Comparison of ENCODE assay signal across 8 cellular contexts in genomic region chr21:33968082-33968997, GRCh38. TPM values are rescaled to one million over a fixed set of nuclear protein-coding genes. Genes with fewer than 3 reads are reported as not detected.
DNase-seq lines count a peak whose midpoint lies in the region; ATAC-seq and TF ChIP-seq lines count a peak whose summit lies in the region.

No MANE protein-coding gene starts in this region.

- DNase-seq in COR-L47 (lab: John Stamatoyannopoulos, UW) (peak; percentile 10), HPDE6-E6E7 (ENCODE audit: extremely low spot score) (peak; percentile 81), left ventricle myocardium superior (no peak), NCI-H146 (lab: John Stamatoyannopoulos, UW) (no peak)
- DNase-seq in activated CD4-positive, alpha-beta memory T cell treated with anti-CD3 and anti-CD28 coated beads for 36 hours = peak; percentile 25
- no peak for DNase-seq in stimulated activated naive CD8-positive, alpha-beta T cell treated with anti-CD3 and anti-CD28 coated beads, Interleukin-15, amount 100 ng/mL, for 72 hours
- DNase-seq in central memory CD4-positive, alpha-beta T cell = no peak

- H3K36me3 Mint-ChIP-seq in activated CD4-positive, alpha-beta memory T cell treated with anti-CD3 and anti-CD28 coated beads for 36 hours = peaks cover 15% of the 10 kb centered on the region

- no peak overlapping the region for H3K27ac Mint-ChIP-seq in activated CD4-positive, alpha-beta memory T cell treated with anti-CD3 and anti-CD28 coated beads for 36 hours
- H3K27ac Mint-ChIP-seq in stimulated activated naive CD8-positive, alpha-beta T cell treated with anti-CD3 and anti-CD28 coated beads, Interleukin-15, amount 100 ng/mL, for 72 hours = peak overlapping the region in 1 of 2 donors; percentile 93

- TF ChIP-seq POLR2A in GM18505 (IDR thresholded peaks at IDR 0.05; ENCODE audit: borderline replicate concordance, extremely low read depth, insufficient read depth, insufficient read length) = no peak

- no peak overlapping the region for H3K4me3 Mint-ChIP-seq in activated CD4-positive, alpha-beta memory T cell treated with anti-CD3 and anti-CD28 coated beads for 36 hours
- peak overlapping the region; percentile 4 to 42 for H3K4me3 Mint-ChIP-seq in stimulated activated naive CD8-positive, alpha-beta T cell treated with anti-CD3 and anti-CD28 coated beads, Interleukin-15, amount 100 ng/mL, for 72 hours

- H3K9me3 Mint-ChIP-seq in activated CD4-positive, alpha-beta memory T cell treated with anti-CD3 and anti-CD28 coated beads for 36 hours = no peaks in the 10 kb centered on the region
- peaks cover 0 to 4% of the 10 kb centered on the region in 2 donors for H3K9me3 Mint-ChIP-seq in stimulated activated naive CD8-positive, alpha-beta T cell treated with anti-CD3 and anti-CD28 coated beads, Interleukin-15, amount 100 ng/mL, for 72 hours

- CTCF ChIA-PET in activated CD4-positive, alpha-beta memory T cell treated with anti-CD3 and anti-CD28 coated beads for 36 hours (lab: Charles Lee) = interaction anchor here (0.7 to 5.0 kb wide), 6 partner anchors 9 to 248 kb away, joined by 3 to 22 read pairs (median 5); no protein-coding TSS in a partner anchor

- intact Hi-C loops in activated CD4-positive, alpha-beta memory T cell treated with anti-CD3 and anti-CD28 coated beads for 36 hours (cut with micrococcal nuclease) = no loop called here
- intact Hi-C loops in left ventricle myocardium superior (cut with micrococcal nuclease) = no loop called here

- POLR2A ChIA-PET in activated CD4-positive, alpha-beta memory T cell treated with anti-CD3 and anti-CD28 coated beads for 36 hours (lab: Charles Lee) = interaction anchor here (0.6 to 0.9 kb wide), 3 partner anchors 19 to 105 kb away, joined by 3 to 7 read pairs (median 3); partner anchors contain the start of genes MRPS6 and SLC5A3

- ATAC-seq in left ventricle myocardium superior = peak; percentile 54
- ATAC-seq in stimulated activated naive CD8-positive, alpha-beta T cell treated with anti-CD3 and anti-CD28 coated beads, Interleukin-15, amount 100 ng/mL, for 72 hours = peak; percentile 82
- no peak for ATAC-seq in GM18505 (IDR thresholded peaks at IDR 0.05; ENCODE audit: unreplicated experiment)

- no peaks in the 10 kb centered on the region for H3K27me3 Mint-ChIP-seq in activated CD4-positive, alpha-beta memory T cell treated with anti-CD3 and anti-CD28 coated beads for 36 hours
- no peaks in the 10 kb centered on the region for H3K27me3 Mint-ChIP-seq in stimulated activated naive CD8-positive, alpha-beta T cell treated with anti-CD3 and anti-CD28 coated beads, Interleukin-15, amount 100 ng/mL, for 72 hours

- H3K4me1 Mint-ChIP-seq in activated CD4-positive, alpha-beta memory T cell treated with anti-CD3 and anti-CD28 coated beads for 36 hours (ENCODE audit: low read depth) = peaks cover 31% of the 10 kb centered on the region
- H3K4me1 Mint-ChIP-seq in stimulated activated naive CD8-positive, alpha-beta T cell treated with anti-CD3 and anti-CD28 coated beads, Interleukin-15, amount 100 ng/mL, for 72 hours = peaks cover 33% of the 10 kb centered on the region

RNA-seq across cellular contexts. Expression of gene ATP5PO, which starts 52.7 kb away (rescaled TPM):
- total RNA-seq in activated CD4-positive, alpha-beta memory T cell treated with anti-CD3 and anti-CD28 coated beads for 36 hours = 100 to 1,000 TPM; 208 to 210 TPM
- 850 TPM for total RNA-seq in left ventricle myocardium superior

Comparison
In these comparisons a context has a peak if more than half of its experiments do, and no peak if none do; other contexts are left out.
1. DNase-seq: peak in COR-L47 (single experiment), HPDE6-E6E7 (single experiment) and activated CD4-positive, alpha-beta memory T cell treated with anti-CD3 and anti-CD28 coated beads for 36 hours (single experiment); none in left ventricle myocardium superior (single experiment), stimulated activated naive CD8-positive, alpha-beta T cell treated with anti-CD3 and anti-CD28 coated beads, Interleukin-15, amount 100 ng/mL, for 72 hours (0 of 2), NCI-H146 (single experiment) and central memory CD4-positive, alpha-beta T cell (single experiment).